1 cellular context compared by ENCODE assay signal in genomic region chr15:65146438-65146837, GRCh38.
TF ChIP-seq lines count a peak whose summit lies in the region.

No MANE protein-coding gene starts in this region.

TF ChIP-seq in HepG2, 621 proteins besides CTCF, POLR2A, EP300 and RAD21:
- TF ChIP-seq POLR2G (IDR thresholded peaks at IDR 0.05; ENCODE audit: low read depth, low read length) (peak; percentile 40; the same call in 1 of the 2 replicates), MIXL1 (CRISPR knock-in tag; IDR thresholded peaks at IDR 0.05) (no peak), PRMT3 (CRISPR knock-in tag; IDR thresholded peaks at IDR 0.05; ENCODE audit: borderline replicate concordance, low read depth) (no peak), ZNF296 (CRISPR knock-in tag; conservative IDR thresholded peaks at IDR 0.05) (no peak)
